ENCODE assay signal across 1 cellular context in the genomic region with DNA sequence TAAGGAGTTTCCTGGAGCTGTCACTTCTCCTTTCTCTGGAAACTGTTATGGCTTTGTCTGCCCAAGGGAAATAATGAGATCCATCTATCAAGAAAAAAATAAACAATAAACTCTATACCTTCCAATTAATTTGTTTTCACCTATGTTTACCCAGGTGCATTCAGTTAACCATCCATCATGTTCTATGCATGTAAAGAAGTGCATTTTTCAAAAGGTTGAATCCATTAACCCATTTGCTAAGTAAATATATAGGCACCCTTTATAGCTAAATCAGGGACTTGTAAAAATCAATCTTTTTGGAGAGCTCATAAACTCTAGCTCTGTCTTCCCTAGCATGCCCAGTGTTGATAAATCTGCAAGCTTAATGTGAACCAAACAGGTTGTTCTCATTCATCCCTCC.
TF ChIP-seq lines count a peak whose summit lies in the region.

No MANE protein-coding gene starts in this region.

TF ChIP-seq in HEK293, 187 proteins besides CTCF, POLR2A, EP300 and RAD21 (continued from another document):
- TF ChIP-seq HOXA7 (CRISPR knock-in tag; IDR thresholded peaks at IDR 0.05; ENCODE audit: borderline replicate concordance) (no peak), ZNF202 (tag by site-specific recombination; IDR thresholded peaks at IDR 0.05; ENCODE audit: borderline replicate concordance) (no peak), ZNF48 (tag by site-specific recombination; IDR thresholded peaks at IDR 0.05) (no peak), ZNF792 (tag by site-specific recombination; IDR thresholded peaks at IDR 0.05) (no peak), ZNF138 (tag by site-specific recombination; IDR thresholded peaks at IDR 0.05; ENCODE audit: borderline replicate concordance) (no peak), ZNF530 (tag by site-specific recombination; IDR thresholded peaks at IDR 0.05; ENCODE audit: low read depth) (no peak), TRIM28 (IDR thresholded peaks at IDR 0.05; ENCODE audit: borderline replicate concordance, low read length) (no peak), ZNF311 (tag by site-specific recombination; IDR thresholded peaks at IDR 0.05; ENCODE audit: borderline replicate concordance) (no peak), ZNF2 (tag by site-specific recombination; IDR thresholded peaks at IDR 0.05) (peak; percentile 74), ZFP69B (tag by site-specific recombination; IDR thresholded peaks at IDR 0.05) (no peak), ZFP41 (tag by site-specific recombination; IDR thresholded peaks at IDR 0.05; ENCODE audit: borderline replicate concordance) (no peak), ZNF350 (tag by site-specific recombination; IDR thresholded peaks at IDR 0.05) (no peak), ZNF549 (tag by site-specific recombination; IDR thresholded peaks at IDR 0.05) (0 out of 2 replicates have a peak, but pooled peaks have one; percentile 6), ZNF677 (tag by site-specific recombination; IDR thresholded peaks at IDR 0.05) (no peak), WT1 (tag by site-specific recombination; IDR thresholded peaks at IDR 0.05) (peak; percentile 97), MYNN (tag by site-specific recombination; IDR thresholded peaks at IDR 0.05; ENCODE audit: borderline replicate concordance) (no peak), ZNF366 (tag by site-specific recombination; conservative IDR thresholded peaks at IDR 0.05) (no peak), ZNF423 (tag by site-specific recombination; IDR thresholded peaks at IDR 0.05) (no peak), ZNF843 (tag by site-specific recombination; IDR thresholded peaks at IDR 0.05) (peak; percentile 98), ZNF558 (tag by site-specific recombination; IDR thresholded peaks at IDR 0.05) (no peak), ZNF266 (tag by site-specific recombination; IDR thresholded peaks at IDR 0.05; ENCODE audit: low read depth) (no peak), ZNF221 (tag by site-specific recombination; IDR thresholded peaks at IDR 0.05; ENCODE audit: borderline replicate concordance) (no peak), ZNF214 (tag by site-specific recombination; IDR thresholded peaks at IDR 0.05; ENCODE audit: borderline replicate concordance) (no peak), GFI1B (tag by site-specific recombination; IDR thresholded peaks at IDR 0.05) (peak; percentile 99), KLF7 (tag by site-specific recombination; IDR thresholded peaks at IDR 0.05; ENCODE audit: borderline replicate concordance) (peak; percentile 63; the same call in 1 of the 2 replicates)
- TF ChIP-seq, protein P1, sequence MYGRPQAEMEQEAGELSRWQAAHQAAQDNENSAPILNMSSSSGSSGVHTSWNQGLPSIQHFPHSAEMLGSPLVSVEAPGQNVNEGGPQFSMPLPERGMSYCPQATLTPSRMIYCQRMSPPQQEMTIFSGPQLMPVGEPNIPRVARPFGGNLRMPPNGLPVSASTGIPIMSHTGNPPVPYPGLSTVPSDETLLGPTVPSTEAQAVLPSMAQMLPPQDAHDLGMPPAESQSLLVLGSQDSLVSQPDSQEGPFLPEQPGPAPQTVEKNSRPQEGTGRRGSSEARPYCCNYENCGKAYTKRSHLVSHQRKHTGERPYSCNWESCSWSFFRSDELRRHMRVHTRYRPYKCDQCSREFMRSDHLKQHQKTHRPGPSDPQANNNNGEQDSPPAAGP (tag by site-specific recombination; IDR thresholded peaks at IDR 0.05): no peak
